ENCODE assay signal across 8 cellular contexts in the genomic region with DNA sequence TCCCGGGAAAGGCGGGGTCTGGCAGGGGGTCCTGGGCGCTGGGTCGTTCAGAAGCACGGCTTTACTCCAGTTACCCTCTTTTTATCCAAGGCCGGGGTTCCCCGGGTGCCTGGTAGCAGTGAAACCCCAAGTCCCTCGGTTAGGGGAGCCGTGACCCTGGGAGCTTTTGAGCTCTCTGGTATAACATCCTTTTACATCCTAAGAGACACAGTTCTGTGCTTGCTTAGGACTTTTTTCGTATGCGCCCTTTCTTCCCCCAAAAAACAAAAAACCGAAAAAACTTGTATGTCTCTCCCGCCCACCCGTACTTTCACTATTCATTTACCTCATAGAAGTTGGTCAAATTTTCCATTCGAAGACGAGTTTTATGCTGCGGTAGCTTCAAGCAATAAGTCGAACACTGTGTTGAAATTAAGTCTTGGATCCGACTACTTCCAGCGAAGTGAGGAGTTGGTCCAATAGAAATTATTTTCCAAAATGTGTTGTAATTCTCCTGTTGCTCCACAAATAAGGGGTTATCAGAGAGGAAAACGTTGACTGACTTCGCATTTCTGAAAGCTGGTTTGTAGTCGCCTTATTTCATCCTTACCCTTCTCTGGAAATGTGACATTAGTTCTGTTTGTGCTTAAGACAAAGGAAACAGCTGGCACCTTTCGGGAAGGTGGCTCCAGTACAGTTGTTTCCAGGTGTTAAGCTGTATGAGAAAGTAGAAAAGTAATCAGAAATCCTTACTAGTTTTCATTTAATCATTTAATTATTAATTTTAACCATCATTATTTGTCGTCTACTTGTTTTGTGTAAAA. TPM values are rescaled to one million over a fixed set of nuclear protein-coding genes. Genes with fewer than 3 reads are reported as not detected.
DNase-seq lines count a peak whose midpoint lies in the region; ATAC-seq and TF ChIP-seq lines count a peak whose summit lies in the region.

No MANE protein-coding gene starts in this region.

- intact Hi-C loops in activated naive CD4-positive, alpha-beta T cell treated with anti-CD3 and anti-CD28 coated beads for 36 hours (cut with micrococcal nuclease): loop anchor here (1.0 to 5.0 kb wide), 15 partner anchors 14 to 706 kb away; a partner anchor contains a TSS

- TF ChIP-seq CTCF in glutamatergic neuron (IDR thresholded peaks at IDR 0.05; ENCODE audit: partially characterized antibody, unreplicated experiment): no peak
- TF ChIP-seq CTCF in progenitor cell of endocrine pancreas (IDR thresholded peaks at IDR 0.05; ENCODE audit: unreplicated experiment): no peak

- peak overlapping the region; percentile 96 for H3K27ac Mint-ChIP-seq in activated naive CD4-positive, alpha-beta T cell treated with anti-CD3 and anti-CD28 coated beads for 36 hours
- peak overlapping the region; percentile 95 for H3K27ac Mint-ChIP-seq in activated naive CD4-positive, alpha-beta T cell treated with anti-CD3 and anti-CD28 coated beads, Interleukin-2, amount 50 U/mL, for 24 hours
- H3K27ac Mint-ChIP-seq in glutamatergic neuron (ENCODE audit: unreplicated experiment) (peak overlapping the region; percentile 35), progenitor cell of endocrine pancreas (peak overlapping the region; percentile 18)

- CTCF ChIA-PET in activated naive CD4-positive, alpha-beta T cell treated with anti-CD3 and anti-CD28 coated beads for 36 hours (lab: Charles Lee): interaction anchor here (0.5 to 2.1 kb wide), 11 partner anchors 10 to 392 kb away, joined by 3 to 10 read pairs (median 3); no protein-coding TSS in a partner anchor

- no peaks in the 10 kb centered on the region for H3K27me3 Mint-ChIP-seq in activated naive CD4-positive, alpha-beta T cell treated with anti-CD3 and anti-CD28 coated beads for 36 hours (ENCODE audit: low read depth)
- no peaks in the 10 kb centered on the region for H3K27me3 Mint-ChIP-seq in activated naive CD4-positive, alpha-beta T cell treated with anti-CD3 and anti-CD28 coated beads, Interleukin-2, amount 50 U/mL, for 24 hours
- peaks cover 3% of the 10 kb centered on the region for H3K27me3 Mint-ChIP-seq in glutamatergic neuron (ENCODE audit: unreplicated experiment)
- peaks cover 4% of the 10 kb centered on the region for H3K27me3 Mint-ChIP-seq in progenitor cell of endocrine pancreas

- H3K36me3 Mint-ChIP-seq in activated naive CD4-positive, alpha-beta T cell treated with anti-CD3 and anti-CD28 coated beads for 36 hours (ENCODE audit: low read depth): peaks cover 11% of the 10 kb centered on the region
- no peaks in the 10 kb centered on the region for H3K36me3 Mint-ChIP-seq in activated naive CD4-positive, alpha-beta T cell treated with anti-CD3 and anti-CD28 coated beads, Interleukin-2, amount 50 U/mL, for 24 hours
- peaks cover 4% of the 10 kb centered on the region for H3K36me3 Mint-ChIP-seq in glutamatergic neuron (ENCODE audit: unreplicated experiment)
- H3K36me3 Mint-ChIP-seq in progenitor cell of endocrine pancreas (ENCODE audit: insufficient read depth): no peaks in the 10 kb centered on the region

- peaks cover 30% of the 10 kb centered on the region for H3K4me1 Mint-ChIP-seq in activated naive CD4-positive, alpha-beta T cell treated with anti-CD3 and anti-CD28 coated beads for 36 hours (ENCODE audit: low read depth)
- peaks cover 49% of the 10 kb centered on the region for H3K4me1 Mint-ChIP-seq in activated naive CD4-positive, alpha-beta T cell treated with anti-CD3 and anti-CD28 coated beads, Interleukin-2, amount 50 U/mL, for 24 hours
- H3K4me1 Mint-ChIP-seq in glutamatergic neuron (ENCODE audit: low read depth, unreplicated experiment) (peaks cover 17% of the 10 kb centered on the region), progenitor cell of endocrine pancreas (ENCODE audit: low read depth) (peaks cover 16% of the 10 kb centered on the region)

- H3K9me3 Mint-ChIP-seq in activated naive CD4-positive, alpha-beta T cell treated with anti-CD3 and anti-CD28 coated beads for 36 hours: no peaks in the 10 kb centered on the region
- no peaks in the 10 kb centered on the region for H3K9me3 Mint-ChIP-seq in activated naive CD4-positive, alpha-beta T cell treated with anti-CD3 and anti-CD28 coated beads, Interleukin-2, amount 50 U/mL, for 24 hours
- H3K9me3 Mint-ChIP-seq in glutamatergic neuron (ENCODE audit: unreplicated experiment) (peaks cover 8% of the 10 kb centered on the region), progenitor cell of endocrine pancreas (ENCODE audit: low read depth) (no peaks in the 10 kb centered on the region)

- H3K4me3 Mint-ChIP-seq in activated naive CD4-positive, alpha-beta T cell treated with anti-CD3 and anti-CD28 coated beads for 36 hours: peak overlapping the region; percentile 83
- peak overlapping the region; percentile 85 for H3K4me3 Mint-ChIP-seq in activated naive CD4-positive, alpha-beta T cell treated with anti-CD3 and anti-CD28 coated beads, Interleukin-2, amount 50 U/mL, for 24 hours
- H3K4me3 Mint-ChIP-seq in glutamatergic neuron (ENCODE audit: unreplicated experiment) (peak overlapping the region; percentile 90), progenitor cell of endocrine pancreas (ENCODE audit: low read depth) (peak overlapping the region; percentile 81)

- ATAC-seq in HG02884 (IDR thresholded peaks at IDR 0.05; ENCODE audit: unreplicated experiment): peak; percentile 17

- peak; percentile 73 for DNase-seq in activated naive CD4-positive, alpha-beta T cell treated with anti-CD3 and anti-CD28 coated beads for 36 hours
- DNase-seq in activated naive CD4-positive, alpha-beta T cell treated with Interleukin-2 at 50 U/mL for 16 hours: no peak
- DNase-seq in NCI-H345 treated with DMSO at 0.1 percent for 48 hours (lab: John Stamatoyannopoulos, UW; ENCODE audit: unreplicated experiment) (peak; percentile 39), glutamatergic neuron (no peak), progenitor cell of endocrine pancreas (ENCODE audit: low spot score, unreplicated experiment) (no peak), ecto neural progenitor cell (ENCODE audit: low spot score) (no peak)

RNA-seq across cellular contexts. Expression of a gene that starts 0.8 kb away (rescaled TPM):
- total RNA-seq in activated naive CD4-positive, alpha-beta T cell treated with anti-CD3 and anti-CD28 coated beads for 36 hours: 10 to 100 TPM; 14.8 to 15.1 TPM
- total RNA-seq in glutamatergic neuron (ENCODE audit: unreplicated experiment): 10.5 TPM
- total RNA-seq in progenitor cell of endocrine pancreas: 27.6 and 29.3 TPM in 2 replicates

Comparison
In these comparisons a context has a peak if more than half of its experiments do, and no peak if none do; other contexts are left out.
1. DNase-seq: peak in activated naive CD4-positive, alpha-beta T cell treated with anti-CD3 and anti-CD28 coated beads for 36 hours (single experiment) and NCI-H345 treated with DMSO at 0.1 percent for 48 hours (single experiment); none in activated naive CD4-positive, alpha-beta T cell treated with Interleukin-2 at 50 U/mL for 16 hours (single experiment), glutamatergic neuron (single experiment), progenitor cell of endocrine pancreas (single experiment) and ecto neural progenitor cell (single experiment).
2. H3K27ac Mint-ChIP-seq: peak in every context shown above with its lines; median percentile 96 in activated naive CD4-positive, alpha-beta T cell treated with anti-CD3 and anti-CD28 coated beads for 36 hours; 95 in activated naive CD4-positive, alpha-beta T cell treated with anti-CD3 and anti-CD28 coated beads, Interleukin-2, amount 50 U/mL, for 24 hours; 35 in glutamatergic neuron; 18 in progenitor cell of endocrine pancreas.
3. Peak in every context shown above with its lines, with median percentiles within 50 percentile points of each other: H3K4me3 Mint-ChIP-seq.